In genomic region chr17:20320535-20321229, GRCh38 we compare ENCODE assay signal across 8 cellular contexts.
DNase-seq lines count a peak whose midpoint lies in the region; ATAC-seq and TF ChIP-seq lines count a peak whose summit lies in the region.
"Not testable (repeated sequence)": the region's sequence is repeated elsewhere in the genome, so short reads cannot be mapped to it uniquely, and the experiment has no call there.

No MANE protein-coding gene starts in this region.

- H3K4me1 ChIP-seq in NT2/D1 (ENCODE audit: insufficient read depth, insufficient read length); rectal smooth muscle tissue (ENCODE audit: control insufficient read depth, insufficient read depth, low read length); suprapubic skin: not testable (repeated sequence)

- not testable (repeated sequence) for H3K4me1 Mint-ChIP-seq in activated CD8-positive, alpha-beta T cell treated with anti-CD3 and anti-CD28 coated beads for 36 hours (ENCODE audit: low read depth)

- H3K9me3 ChIP-seq in NT2/D1 (ENCODE audit: insufficient read depth, low read length); suprapubic skin: not testable (repeated sequence)

- not testable (repeated sequence) for H3K9ac ChIP-seq in NT2/D1 (ENCODE audit: insufficient read length, low read depth); rectal smooth muscle tissue (ENCODE audit: low read length)

- POLR2A ChIA-PET in activated CD8-positive, alpha-beta T cell treated with anti-CD3 and anti-CD28 coated beads for 36 hours (lab: Charles Lee) = not testable (repeated sequence)

- 21% methylated on average over 26 of the region's 47 CpGs for WGBS in suprapubic skin

- intact Hi-C loops in activated CD8-positive, alpha-beta T cell treated with anti-CD3 and anti-CD28 coated beads for 36 hours (cut with micrococcal nuclease) = not testable (repeated sequence)

- H3K9me3 Mint-ChIP-seq in activated CD8-positive, alpha-beta T cell treated with anti-CD3 and anti-CD28 coated beads for 36 hours = not testable (repeated sequence)

- not testable (repeated sequence) for TF ChIP-seq EP300 in suprapubic skin (IDR thresholded peaks at IDR 0.05)

- not testable (repeated sequence) for H3K27me3 ChIP-seq in GM06990 (replicated peaks; ENCODE audit: control insufficient read depth, insufficient read depth, low read length); NT2/D1 (ENCODE audit: insufficient read depth, insufficient read length); rectal smooth muscle tissue (ENCODE audit: control insufficient read depth, insufficient read depth, low read length); suprapubic skin

- DNase-seq in GM06990 (ENCODE audit: extremely low read depth, insufficient read length) (peak; percentile 51), NT2/D1 (ENCODE audit: low read depth, low spot score) (peak; percentile 11), iPS DF 19.7 (ENCODE audit: low read depth, low spot score) (peak; percentile 25), suprapubic skin (ENCODE audit: low spot score in 2 of 2) (peak in 1 of 2 donors; percentile 69)
- DNase-seq in activated CD8-positive, alpha-beta T cell treated with anti-CD3 and anti-CD28 coated beads for 36 hours = peak; percentile 86
- DNase-seq in central memory CD4-positive, alpha-beta T cell = peak; percentile 77

- TF ChIP-seq POLR2A in suprapubic skin (IDR thresholded peaks at IDR 0.05) = not testable (repeated sequence)

- CTCF ChIA-PET in activated CD8-positive, alpha-beta T cell treated with anti-CD3 and anti-CD28 coated beads for 36 hours (lab: Charles Lee) = interaction anchor here (0.7 to 2.1 kb wide), 14 partner anchors 14 to 332 kb away, joined by 3 to 44 read pairs (median 3); no protein-coding TSS in a partner anchor

- H3K27me3 Mint-ChIP-seq in activated CD8-positive, alpha-beta T cell treated with anti-CD3 and anti-CD28 coated beads for 36 hours = not testable (repeated sequence)

- H3K36me3 Mint-ChIP-seq in activated CD8-positive, alpha-beta T cell treated with anti-CD3 and anti-CD28 coated beads for 36 hours (ENCODE audit: low read depth) = not testable (repeated sequence)

- TF ChIP-seq CTCF in GM06990 (IDR thresholded peaks at IDR 0.05; ENCODE audit: insufficient read depth, low read length, poor library complexity, severe bottlenecking) = peak; percentile 74
- TF ChIP-seq CTCF in activated CD8-positive, alpha-beta T cell treated with anti-CD3 and anti-CD28 coated beads for 36 hours (IDR thresholded peaks at IDR 0.05) = peak; percentile 97
- TF ChIP-seq CTCF in suprapubic skin (IDR thresholded peaks at IDR 0.05) = peak; percentile 84 to 95

- H3K27ac Mint-ChIP-seq in activated CD8-positive, alpha-beta T cell treated with anti-CD3 and anti-CD28 coated beads for 36 hours = peak overlapping the region; percentile 70

- H3K4me3 Mint-ChIP-seq in activated CD8-positive, alpha-beta T cell treated with anti-CD3 and anti-CD28 coated beads for 36 hours = peak overlapping the region; percentile 49

- not testable (repeated sequence) for H3K27ac ChIP-seq in rectal smooth muscle tissue (ENCODE audit: low read depth, low read length); suprapubic skin

- not testable (repeated sequence) for H3K4me3 ChIP-seq in GM06990 (replicated peaks; ENCODE audit: low read depth, low read length); NT2/D1 (ENCODE audit: insufficient read length, low read depth)
- H3K4me3 ChIP-seq in rectal smooth muscle tissue (ENCODE audit: low read length) (peak overlapping the region; percentile 24), suprapubic skin (peak overlapping the region; percentile 38)

- not testable (repeated sequence) for H3K36me3 ChIP-seq in GM06990 (ENCODE audit: control insufficient read depth, insufficient read depth, low read length); NT2/D1 (ENCODE audit: insufficient read depth, insufficient read length, low read length); rectal smooth muscle tissue (ENCODE audit: control insufficient read depth, insufficient read depth, low read length); suprapubic skin

- ATAC-seq in HG02852 (IDR thresholded peaks at IDR 0.05; ENCODE audit: unreplicated experiment) = peak; percentile 65
- ATAC-seq in activated CD8-positive, alpha-beta T cell treated with anti-CD3 and anti-CD28 coated beads for 36 hours = peak; percentile 93
